ENCODE assay signal across 8 cellular contexts in genomic region chr4:73704314-73705055, GRCh38. TPM values are rescaled to one million over a fixed set of nuclear protein-coding genes. Genes with fewer than 3 reads are reported as not detected.
DNase-seq lines count a peak whose midpoint lies in the region; ATAC-seq and TF ChIP-seq lines count a peak whose summit lies in the region.

No MANE protein-coding gene starts in this region.

- no peak overlapping the region for H3K27ac Mint-ChIP-seq in CD8-positive, alpha-beta T cell

- H3K36me3 ChIP-seq in kidney epithelial cell (ENCODE audit: control insufficient read depth, insufficient read depth, low read length), result no peaks in the 10 kb centered on the region
- H3K36me3 ChIP-seq in transverse colon, result no peaks in the 10 kb centered on the region
- no peaks in the 10 kb centered on the region for H3K36me3 ChIP-seq in CD8-positive, alpha-beta T cell (ENCODE audit: insufficient read depth, low read length)

- WGBS in transverse colon (ENCODE audit: low coverage in 1 of 2), 2 donors, result 55 to 83% methylated on average over 3 to 9 of the region's 9 CpGs

- POLR2A ChIA-PET in CD8-positive, alpha-beta T cell (lab: Charles Lee), result no interaction called here

- TF ChIP-seq POLR2A in transverse colon (IDR thresholded peaks at IDR 0.05), result no peak

- no peaks in the 10 kb centered on the region for H3K36me3 Mint-ChIP-seq in CD8-positive, alpha-beta T cell

- no peak for TF ChIP-seq EP300 in transverse colon (IDR thresholded peaks at IDR 0.05; ENCODE audit: low read depth)

- peak overlapping the region; percentile 30 to 54 (median 42) for H3K27ac ChIP-seq in transverse colon
- H3K27ac ChIP-seq in CD8-positive, alpha-beta T cell (ENCODE audit: low read depth, low read length), result no peak overlapping the region

- ATAC-seq in GM18870 (IDR thresholded peaks at IDR 0.05; ENCODE audit: unreplicated experiment) (peak; percentile 63), GM19035 (IDR thresholded peaks at IDR 0.05; ENCODE audit: unreplicated experiment) (no peak)
- no peak for ATAC-seq in activated CD4-positive, CD25-positive, alpha-beta regulatory T cell treated with anti-CD3 and anti-CD28 coated beads, Interleukin-2, amount 50 U/mL, for 24 hours
- ATAC-seq in CD8-positive, alpha-beta T cell, result no peak

- TF ChIP-seq CTCF in astrocyte of the spinal cord (IDR thresholded peaks at IDR 0.05; ENCODE audit: low read depth, low read length) (no peak), kidney epithelial cell (IDR thresholded peaks at IDR 0.05; ENCODE audit: insufficient read depth, low read length, poor library complexity, severe bottlenecking) (no peak), transverse colon (IDR thresholded peaks at IDR 0.05) (no peak)
- no peak for TF ChIP-seq CTCF in CD8-positive, alpha-beta T cell (IDR thresholded peaks at IDR 0.05)

- H3K4me3 Mint-ChIP-seq in CD8-positive, alpha-beta T cell, result no peak overlapping the region

- H3K9me3 ChIP-seq in transverse colon, result no peaks in the 10 kb centered on the region
- H3K9me3 ChIP-seq in CD8-positive, alpha-beta T cell (ENCODE audit: low read length), result no peaks in the 10 kb centered on the region

- no peaks in the 10 kb centered on the region for H3K9me3 Mint-ChIP-seq in CD8-positive, alpha-beta T cell

- peaks cover 0 to 15% (median 8%) of the 10 kb centered on the region in 4 donors for H3K4me1 ChIP-seq in transverse colon
- H3K4me1 ChIP-seq in CD8-positive, alpha-beta T cell (ENCODE audit: insufficient read depth, low read length), result no peaks in the 10 kb centered on the region

- peak; percentile 2 for DNase-seq in NCI-H1694 (lab: John Stamatoyannopoulos, UW)
- peak; percentile 99 for DNase-seq in astrocyte of the spinal cord (ENCODE audit: low read depth, low spot score)
- peak; percentile 98 for DNase-seq in kidney epithelial cell (ENCODE audit: low read depth)
- peak; percentile 27 for DNase-seq in transverse colon
- DNase-seq in CD8-positive, alpha-beta T cell, result no peak

- CTCF ChIA-PET in CD8-positive, alpha-beta T cell (lab: Charles Lee), result no interaction called here

- no peaks in the 10 kb centered on the region for H3K4me1 Mint-ChIP-seq in CD8-positive, alpha-beta T cell (ENCODE audit: low read depth)

- H3K4me3 ChIP-seq in astrocyte of the spinal cord (ENCODE audit: low read depth, low read length) (no peak overlapping the region), kidney epithelial cell (ENCODE audit: low read depth, low read length) (no peak overlapping the region), transverse colon (no peak overlapping the region)
- no peak overlapping the region for H3K4me3 ChIP-seq in CD8-positive, alpha-beta T cell (ENCODE audit: low read depth, low read length)

- no peaks in the 10 kb centered on the region for H3K27me3 ChIP-seq in kidney epithelial cell (ENCODE audit: control insufficient read depth, insufficient read depth, low read length)
- no peaks in the 10 kb centered on the region for H3K27me3 ChIP-seq in transverse colon
- H3K27me3 ChIP-seq in CD8-positive, alpha-beta T cell (ENCODE audit: insufficient read depth, low read length), result no peaks in the 10 kb centered on the region

- no peaks in the 10 kb centered on the region for H3K27me3 Mint-ChIP-seq in CD8-positive, alpha-beta T cell (ENCODE audit: low read depth)

- in situ Hi-C loops in astrocyte of the spinal cord (cut with HindIII; ENCODE audit: low sequenced_read_pairs), result no loop called here
- in situ Hi-C loops in transverse colon (cut with MboI; ENCODE audit: low pct_ligation_motif_present in 1 of 4, low pct_unique_long_range_greater_than_20kb in 1 of 4, low sequenced_read_pairs in 3 of 4), result no loop called here

- intact Hi-C loops in transverse colon (cut with DNase I; ENCODE audit: low total_unique reads), result no loop called here
- intact Hi-C loops in CD8-positive, alpha-beta T cell (cut with DNase I, micrococcal nuclease), result no loop called here

RNA-seq across cellular contexts. Expression of gene CXCL8, which starts 35.9 kb away (rescaled TPM):
- total RNA-seq in kidney epithelial cell, result 69.1 and 76.9 TPM in 2 replicates
- total RNA-seq in transverse colon, result 1 to 10 TPM in 1 of 4 donors, under 1 TPM in 1, not detected in 2; 0.55 to 1.1 TPM
- 1 to 10 TPM; 1.4 to 1.5 TPM for total RNA-seq in CD8-positive, alpha-beta T cell

Comparison
In these comparisons a context has a peak if more than half of its experiments do, and no peak if none do; other contexts are left out.
1. DNase-seq: peak in NCI-H1694 (single experiment), astrocyte of the spinal cord (single experiment), kidney epithelial cell (single experiment) and transverse colon (single experiment); none in CD8-positive, alpha-beta T cell (0 of 7).
2. RNA of gene CXCL8, which starts 35.9 kb away (total RNA-seq): 69.1 to 76.9 TPM in kidney epithelial cell; 1.4 to 1.5 TPM in CD8-positive, alpha-beta T cell and 0.55 to 1.1 TPM in transverse colon; every median in the first group is over 10 times any median in the second.